Comparison of ENCODE assay signal across 8 cellular contexts in genomic region chr10:119445311-119445934, GRCh38.
A peak's percentile ranks its signal among the peaks of the same experiment; 100 is the strongest.
DNase-seq lines count a peak whose midpoint lies in the region; ATAC-seq and TF ChIP-seq lines count a peak whose summit lies in the region.

No MANE protein-coding gene starts in this region.

- H3K4ac ChIP-seq in mesenchymal stem cell (ENCODE audit: low read depth in 1 of 2, low read length in 2 of 2): peak overlapping the region in 1 of 2 experiments; percentile 37

- no peak overlapping the region for H4K91ac ChIP-seq in mesenchymal stem cell (ENCODE audit: low read length)

- peak; percentile 56 for DNase-seq in GM06990 (ENCODE audit: extremely low read depth, insufficient read length)
- peak; percentile 60 for DNase-seq in NCI-H69 (lab: John Stamatoyannopoulos, UW)
- DNase-seq in activated CD8-positive, alpha-beta T cell treated with anti-CD3 and anti-CD28 coated beads for 36 hours: peak; percentile 89
- DNase-seq in effector memory CD8-positive, alpha-beta T cell: peak; percentile 81 to 85 (median 82)
- peak; percentile 77 for DNase-seq in mesenchymal stem cell
- peak; percentile 47 to 67 for DNase-seq in stimulated activated CD8-positive, alpha-beta memory T cell treated with anti-CD3 and anti-CD28 coated beads, Interleukin-15, amount 100 ng/mL, for 4 hours (ENCODE audit: low read depth in 2 of 2)

- H3K18ac ChIP-seq in mesenchymal stem cell (ENCODE audit: low read depth in 1 of 2, low read length in 2 of 2): peak overlapping the region in 1 of 2 experiments; percentile 44

- H3K23ac ChIP-seq in mesenchymal stem cell (ENCODE audit: low read length in 2 of 2): no peak overlapping the region

- no peak overlapping the region for H2AFZ ChIP-seq in mesenchymal stem cell (ENCODE audit: low read depth, low read length)

- no peaks in the 10 kb centered on the region for H3K79me1 ChIP-seq in mesenchymal stem cell (replicated peaks; ENCODE audit: low read length, poor library complexity, severe bottlenecking)

- no peaks in the 10 kb centered on the region for H3K27me3 ChIP-seq in GM06990 (replicated peaks; ENCODE audit: control insufficient read depth, insufficient read depth, low read length)
- H3K27me3 ChIP-seq in mesenchymal stem cell (ENCODE audit: control insufficient read depth in 1 of 2, insufficient read depth in 1 of 2, low read length in 2 of 2): no peaks in the 10 kb centered on the region

- H3K4me2 ChIP-seq in mesenchymal stem cell (ENCODE audit: low read length, poor library complexity, severe bottlenecking): no peak overlapping the region

- H3K27me3 Mint-ChIP-seq in activated CD8-positive, alpha-beta T cell treated with anti-CD3 and anti-CD28 coated beads for 36 hours: no peaks in the 10 kb centered on the region
- no peaks in the 10 kb centered on the region for H3K27me3 Mint-ChIP-seq in effector memory CD8-positive, alpha-beta T cell

- peak overlapping the region; percentile 69 for H4K8ac ChIP-seq in mesenchymal stem cell (ENCODE audit: low read length)

- H3K9ac ChIP-seq in mesenchymal stem cell (ENCODE audit: low read length): no peak overlapping the region

- no peak overlapping the region for H3K27ac ChIP-seq in mesenchymal stem cell (ENCODE audit: low read length, poor library complexity, severe bottlenecking)

- 29% methylated on average over 10 of the region's 10 CpGs for WGBS in mesenchymal stem cell

- no peak overlapping the region for H3K14ac ChIP-seq in mesenchymal stem cell (ENCODE audit: low read length in 2 of 2)

- no peaks in the 10 kb centered on the region for H3K36me3 Mint-ChIP-seq in activated CD8-positive, alpha-beta T cell treated with anti-CD3 and anti-CD28 coated beads for 36 hours (ENCODE audit: low read depth)
- H3K36me3 Mint-ChIP-seq in effector memory CD8-positive, alpha-beta T cell (ENCODE audit: insufficient read depth): peaks cover 17% of the 10 kb centered on the region

- intact Hi-C loops in activated CD8-positive, alpha-beta T cell treated with anti-CD3 and anti-CD28 coated beads for 36 hours (cut with micrococcal nuclease): no loop called here

- no peaks in the 10 kb centered on the region for H3K9me3 ChIP-seq in mesenchymal stem cell (ENCODE audit: control insufficient read depth, low read length)

- peak; percentile 97 for TF ChIP-seq CTCF in GM06990 (IDR thresholded peaks at IDR 0.05; ENCODE audit: insufficient read depth, low read length, poor library complexity, severe bottlenecking)
- TF ChIP-seq CTCF in activated CD8-positive, alpha-beta T cell treated with anti-CD3 and anti-CD28 coated beads for 36 hours (IDR thresholded peaks at IDR 0.05): peak; percentile 93

- H3K27ac Mint-ChIP-seq in activated CD8-positive, alpha-beta T cell treated with anti-CD3 and anti-CD28 coated beads for 36 hours: no peak overlapping the region
- H3K27ac Mint-ChIP-seq in effector memory CD8-positive, alpha-beta T cell: peak overlapping the region; percentile 65 to 69

- peaks cover 11% of the 10 kb centered on the region for H3K4me1 Mint-ChIP-seq in activated CD8-positive, alpha-beta T cell treated with anti-CD3 and anti-CD28 coated beads for 36 hours (ENCODE audit: low read depth)
- H3K4me1 Mint-ChIP-seq in effector memory CD8-positive, alpha-beta T cell (ENCODE audit: low read depth in 2 of 2): peaks cover 8 to 9% of the 10 kb centered on the region in 2 donors

- H3K36me3 ChIP-seq in GM06990 (ENCODE audit: control insufficient read depth, insufficient read depth, low read length): peaks cover 19% of the 10 kb centered on the region
- peaks cover 10 to 32% of the 10 kb centered on the region in 2 experiments for H3K36me3 ChIP-seq in mesenchymal stem cell (ENCODE audit: control insufficient read depth in 1 of 2, insufficient read depth in 2 of 2, low read depth in 1 of 2, low read length in 2 of 2)

- H3K4me1 ChIP-seq in mesenchymal stem cell (ENCODE audit: control insufficient read depth, insufficient read depth, low read depth, low read length): peaks cover 38% of the 10 kb centered on the region

- POLR2A ChIA-PET in activated CD8-positive, alpha-beta T cell treated with anti-CD3 and anti-CD28 coated beads for 36 hours (lab: Charles Lee): interaction anchor here (0.8 to 1.3 kb wide), 2 partner anchors 125 to 244 kb away, joined by 3 read pairs; no protein-coding TSS in a partner anchor

- no peak overlapping the region for H2AK5ac ChIP-seq in mesenchymal stem cell (ENCODE audit: low read length, severe bottlenecking)

- CTCF ChIA-PET in activated CD8-positive, alpha-beta T cell treated with anti-CD3 and anti-CD28 coated beads for 36 hours (lab: Charles Lee): interaction anchor here (0.6 to 4.2 kb wide), 38 partner anchors 9 to 414 kb away, joined by 3 to 61 read pairs (median 4); partner anchors contain the start of gene GRK5

- no peak overlapping the region for H2BK15ac ChIP-seq in mesenchymal stem cell (ENCODE audit: low read depth, poor library complexity, severe bottlenecking)

- H2BK120ac ChIP-seq in mesenchymal stem cell (ENCODE audit: low read depth, low read length): no peak overlapping the region

- no peak overlapping the region for H2BK5ac ChIP-seq in mesenchymal stem cell (ENCODE audit: low read depth, low read length, poor library complexity, severe bottlenecking)

- no peak overlapping the region for H3K4me3 ChIP-seq in GM06990 (replicated peaks; ENCODE audit: low read depth, low read length)
- H3K4me3 ChIP-seq in mesenchymal stem cell (ENCODE audit: insufficient read depth in 1 of 2, low read depth in 1 of 2, low read length in 2 of 2): no peak overlapping the region

- peak; percentile 73 for ATAC-seq in HG02885 (IDR thresholded peaks at IDR 0.05; ENCODE audit: poor library complexity, unreplicated experiment)
- peak; percentile 89 for ATAC-seq in activated CD8-positive, alpha-beta T cell treated with anti-CD3 and anti-CD28 coated beads for 36 hours
- peak; percentile 85 for ATAC-seq in effector memory CD8-positive, alpha-beta T cell (replicated peaks)
- no peak for ATAC-seq in HG03342 (IDR thresholded peaks at IDR 0.05; ENCODE audit: unreplicated experiment)

- H3K4me3 Mint-ChIP-seq in activated CD8-positive, alpha-beta T cell treated with anti-CD3 and anti-CD28 coated beads for 36 hours: no peak overlapping the region
- H3K4me3 Mint-ChIP-seq in effector memory CD8-positive, alpha-beta T cell: no peak overlapping the region

- no peak overlapping the region for H2BK12ac ChIP-seq in mesenchymal stem cell (ENCODE audit: low read length in 2 of 2)

- no peaks in the 10 kb centered on the region for H3K9me3 Mint-ChIP-seq in activated CD8-positive, alpha-beta T cell treated with anti-CD3 and anti-CD28 coated beads for 36 hours
- no peaks in the 10 kb centered on the region for H3K9me3 Mint-ChIP-seq in effector memory CD8-positive, alpha-beta T cell
